Comparison of ENCODE assay signal across 1 cellular context in the genomic region with DNA sequence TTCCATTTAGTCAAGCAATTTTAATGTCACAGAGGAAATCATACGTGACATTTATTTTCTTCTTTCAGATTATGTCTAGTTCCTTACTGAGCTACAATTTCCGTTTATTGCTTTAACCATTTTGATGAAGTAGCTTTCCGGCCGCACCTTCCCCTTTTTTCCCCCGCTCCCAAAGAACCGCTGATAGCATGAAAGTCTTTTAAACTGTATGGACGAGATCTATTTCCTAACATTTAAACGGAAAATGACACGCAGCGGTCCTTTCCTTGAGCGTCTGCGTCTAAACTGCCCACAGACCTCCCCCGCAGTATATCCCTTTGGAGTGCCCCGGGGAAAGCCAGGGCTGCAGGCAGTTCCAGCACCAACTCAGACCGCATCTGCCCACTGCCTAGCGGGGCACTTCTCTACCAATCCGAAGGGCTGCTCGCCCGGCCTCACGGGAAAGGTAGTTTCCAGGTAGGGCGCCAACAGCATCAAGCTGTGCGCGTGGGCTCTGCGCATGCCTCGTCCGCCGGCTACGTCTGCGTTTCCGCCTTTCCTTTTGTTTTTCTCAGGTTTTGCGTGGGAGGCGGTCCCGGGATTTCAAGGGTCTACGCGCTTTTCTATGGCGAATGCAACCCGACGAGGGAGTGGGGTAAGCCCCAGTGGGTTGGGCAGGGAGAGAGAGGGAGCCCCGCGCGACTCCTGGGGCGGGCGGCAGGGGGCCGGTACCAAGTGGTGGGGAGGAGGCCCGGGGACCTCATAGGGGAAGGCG.
TF ChIP-seq lines count a peak whose summit lies in the region.

A gene (plus strand): TSS at position 526 of the 754 bp plus-strand sequence. CDS start 1,667 bp downstream, outside the sequence.

TF ChIP-seq in HepG2, 621 proteins besides CTCF, POLR2A, EP300 and RAD21 (continued from another document and continues in another):
- TF ChIP-seq NR2F6 (IDR thresholded peaks at IDR 0.05) (no peak), NR2F6 (CRISPR knock-in tag; IDR thresholded peaks at IDR 0.05) (no peak), ZSCAN30 (CRISPR knock-in tag; IDR thresholded peaks at IDR 0.05) (no peak), ZNF180 (CRISPR knock-in tag; IDR thresholded peaks at IDR 0.05; ENCODE audit: borderline replicate concordance, low read depth) (no peak), SP5 (CRISPR knock-in tag; IDR thresholded peaks at IDR 0.05; ENCODE audit: borderline replicate concordance, low read depth) (0 out of 2 replicates have a peak, but pooled peaks have one; percentile 16), ZNF564 (CRISPR knock-in tag; IDR thresholded peaks at IDR 0.05) (no peak), ZEB1 (IDR thresholded peaks at IDR 0.05; ENCODE audit: insufficient replicate concordance, low read depth) (no peak), PHF21A (CRISPR knock-in tag; IDR thresholded peaks at IDR 0.05) (peak; percentile 81), NFKBIZ (CRISPR knock-in tag; IDR thresholded peaks at IDR 0.05) (peak; percentile 65; the same call in 1 of the 2 replicates), TBX2 (CRISPR knock-in tag; IDR thresholded peaks at IDR 0.05; ENCODE audit: borderline replicate concordance) (peak; percentile 78; the same call in 1 of the 2 replicates), REXO4 (CRISPR knock-in tag; IDR thresholded peaks at IDR 0.05; ENCODE audit: borderline replicate concordance) (no peak), RFX3 (CRISPR knock-in tag; IDR thresholded peaks at IDR 0.05) (no peak), ZSCAN12 (CRISPR knock-in tag; IDR thresholded peaks at IDR 0.05) (no peak), SRF (IDR thresholded peaks at IDR 0.05; ENCODE audit: low read depth, low read length) (no peak), NFYB (CRISPR knock-in tag; IDR thresholded peaks at IDR 0.05) (peak; percentile 81), ZFX (CRISPR knock-in tag; IDR thresholded peaks at IDR 0.05; ENCODE audit: low read depth) (no peak), TOE1 (CRISPR knock-in tag; IDR thresholded peaks at IDR 0.05) (no peak), ZNF761 (CRISPR knock-in tag; conservative IDR thresholded peaks at IDR 0.05) (no peak), NONO (IDR thresholded peaks at IDR 0.05) (no peak), NONO (CRISPR knock-in tag; conservative IDR thresholded peaks at IDR 0.05) (no peak; the same call in 1 of the 2 replicates), IRF2 (CRISPR knock-in tag; IDR thresholded peaks at IDR 0.05) (peak; percentile 92), ZNF460 (CRISPR knock-in tag; IDR thresholded peaks at IDR 0.05; ENCODE audit: borderline replicate concordance) (peak; percentile 17; the same call in 1 of the 2 replicates), ZNF331 (CRISPR knock-in tag; IDR thresholded peaks at IDR 0.05) (peak; percentile 50; the same call in 1 of the 2 replicates), GTF2F1 (IDR thresholded peaks at IDR 0.05; ENCODE audit: low read length) (no peak), CHD4 (IDR thresholded peaks at IDR 0.05; ENCODE audit: borderline replicate concordance, low read length) (no peak), SIX4 (CRISPR knock-in tag; IDR thresholded peaks at IDR 0.05) (no peak), ZNF317 (CRISPR knock-in tag; IDR thresholded peaks at IDR 0.05) (no peak), FOXP1 (IDR thresholded peaks at IDR 0.05) (no peak), FOXP1 (CRISPR knock-in tag; IDR thresholded peaks at IDR 0.05) (0 out of 2 replicates have a peak, but pooled peaks have one; percentile 6), ZNF614 (CRISPR knock-in tag; IDR thresholded peaks at IDR 0.05; ENCODE audit: borderline replicate concordance) (peak; percentile 45)
- TF ChIP-seq, protein P1, sequence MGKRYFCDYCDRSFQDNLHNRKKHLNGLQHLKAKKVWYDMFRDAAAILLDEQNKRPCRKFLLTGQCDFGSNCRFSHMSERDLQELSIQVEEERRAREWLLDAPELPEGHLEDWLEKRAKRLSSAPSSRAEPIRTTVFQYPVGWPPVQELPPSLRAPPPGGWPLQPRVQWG (CRISPR knock-in tag; IDR thresholded peaks at IDR 0.05; ENCODE audit: borderline replicate concordance, low read depth): no peak
- TF ChIP-seq, protein P2, sequence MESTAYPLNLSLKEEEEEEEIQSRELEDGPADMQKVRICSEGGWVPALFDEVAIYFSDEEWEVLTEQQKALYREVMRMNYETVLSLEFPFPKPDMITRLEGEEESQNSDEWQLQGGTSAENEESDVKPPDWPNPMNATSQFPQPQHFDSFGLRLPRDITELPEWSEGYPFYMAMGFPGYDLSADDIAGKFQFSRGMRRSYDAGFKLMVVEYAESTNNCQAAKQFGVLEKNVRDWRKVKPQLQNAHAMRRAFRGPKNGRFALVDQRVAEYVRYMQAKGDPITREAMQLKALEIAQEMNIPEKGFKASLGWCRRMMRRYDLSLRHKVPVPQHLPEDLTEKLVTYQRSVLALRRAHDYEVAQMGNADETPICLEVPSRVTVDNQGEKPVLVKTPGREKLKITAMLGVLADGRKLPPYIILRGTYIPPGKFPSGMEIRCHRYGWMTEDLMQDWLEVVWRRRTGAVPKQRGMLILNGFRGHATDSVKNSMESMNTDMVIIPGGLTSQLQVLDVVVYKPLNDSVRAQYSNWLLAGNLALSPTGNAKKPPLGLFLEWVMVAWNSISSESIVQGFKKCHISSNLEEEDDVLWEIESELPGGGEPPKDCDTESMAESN (CRISPR knock-in tag; conservative IDR thresholded peaks at IDR 0.05): no peak; the same call in 1 of the 2 replicates
- TF ChIP-seq, protein P3, sequence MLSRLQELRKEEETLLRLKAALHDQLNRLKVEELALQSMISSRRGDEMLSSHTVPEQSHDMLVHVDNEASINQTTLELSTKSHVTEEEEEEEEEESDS (CRISPR knock-in tag; IDR thresholded peaks at IDR 0.05; ENCODE audit: borderline replicate concordance): no peak
- TF ChIP-seq, protein P4, sequence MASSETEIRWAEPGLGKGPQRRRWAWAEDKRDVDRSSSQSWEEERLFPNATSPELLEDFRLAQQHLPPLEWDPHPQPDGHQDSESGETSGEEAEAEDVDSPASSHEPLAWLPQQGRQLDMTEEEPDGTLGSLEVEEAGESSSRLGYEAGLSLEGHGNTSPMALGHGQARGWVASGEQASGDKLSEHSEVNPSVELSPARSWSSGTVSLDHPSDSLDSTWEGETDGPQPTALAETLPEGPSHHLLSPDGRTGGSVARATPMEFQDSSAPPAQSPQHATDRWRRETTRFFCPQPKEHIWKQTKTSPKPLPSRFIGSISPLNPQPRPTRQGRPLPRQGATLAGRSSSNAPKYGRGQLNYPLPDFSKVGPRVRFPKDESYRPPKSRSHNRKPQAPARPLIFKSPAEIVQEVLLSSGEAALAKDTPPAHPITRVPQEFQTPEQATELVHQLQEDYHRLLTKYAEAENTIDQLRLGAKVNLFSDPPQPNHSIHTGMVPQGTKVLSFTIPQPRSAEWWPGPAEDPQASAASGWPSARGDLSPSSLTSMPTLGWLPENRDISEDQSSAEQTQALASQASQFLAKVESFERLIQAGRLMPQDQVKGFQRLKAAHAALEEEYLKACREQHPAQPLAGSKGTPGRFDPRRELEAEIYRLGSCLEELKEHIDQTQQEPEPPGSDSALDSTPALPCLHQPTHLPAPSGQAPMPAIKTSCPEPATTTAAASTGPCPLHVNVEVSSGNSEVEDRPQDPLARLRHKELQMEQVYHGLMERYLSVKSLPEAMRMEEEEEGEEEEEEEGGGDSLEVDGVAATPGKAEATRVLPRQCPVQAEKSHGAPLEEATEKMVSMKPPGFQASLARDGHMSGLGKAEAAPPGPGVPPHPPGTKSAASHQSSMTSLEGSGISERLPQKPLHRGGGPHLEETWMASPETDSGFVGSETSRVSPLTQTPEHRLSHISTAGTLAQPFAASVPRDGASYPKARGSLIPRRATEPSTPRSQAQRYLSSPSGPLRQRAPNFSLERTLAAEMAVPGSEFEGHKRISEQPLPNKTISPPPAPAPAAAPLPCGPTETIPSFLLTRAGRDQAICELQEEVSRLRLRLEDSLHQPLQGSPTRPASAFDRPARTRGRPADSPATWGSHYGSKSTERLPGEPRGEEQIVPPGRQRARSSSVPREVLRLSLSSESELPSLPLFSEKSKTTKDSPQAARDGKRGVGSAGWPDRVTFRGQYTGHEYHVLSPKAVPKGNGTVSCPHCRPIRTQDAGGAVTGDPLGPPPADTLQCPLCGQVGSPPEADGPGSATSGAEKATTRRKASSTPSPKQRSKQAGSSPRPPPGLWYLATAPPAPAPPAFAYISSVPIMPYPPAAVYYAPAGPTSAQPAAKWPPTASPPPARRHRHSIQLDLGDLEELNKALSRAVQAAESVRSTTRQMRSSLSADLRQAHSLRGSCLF (CRISPR knock-in tag; IDR thresholded peaks at IDR 0.05; ENCODE audit: borderline replicate concordance): no peak
- TF ChIP-seq, protein P5, sequence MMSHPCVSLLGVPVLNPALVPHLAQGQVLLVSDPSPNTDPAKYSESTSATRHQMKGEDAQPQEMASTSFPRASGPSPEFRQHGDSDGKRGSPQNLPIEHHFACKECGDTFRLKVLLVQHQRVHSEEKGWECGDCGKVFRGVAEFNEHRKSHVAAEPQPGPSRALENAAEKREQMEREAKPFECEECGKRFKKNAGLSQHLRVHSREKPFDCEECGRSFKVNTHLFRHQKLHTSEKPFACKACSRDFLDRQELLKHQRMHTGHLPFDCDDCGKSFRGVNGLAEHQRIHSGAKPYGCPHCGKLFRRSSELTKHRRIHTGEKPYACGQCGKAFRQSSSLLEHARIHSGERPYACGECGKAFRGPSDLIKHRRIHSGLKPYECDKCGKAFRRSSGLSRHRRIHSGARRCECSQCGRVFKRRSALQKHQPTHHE (CRISPR knock-in tag; IDR thresholded peaks at IDR 0.05; ENCODE audit: borderline replicate concordance): no peak; the same call in 1 of the 2 replicates
- TF ChIP-seq, protein P6, sequence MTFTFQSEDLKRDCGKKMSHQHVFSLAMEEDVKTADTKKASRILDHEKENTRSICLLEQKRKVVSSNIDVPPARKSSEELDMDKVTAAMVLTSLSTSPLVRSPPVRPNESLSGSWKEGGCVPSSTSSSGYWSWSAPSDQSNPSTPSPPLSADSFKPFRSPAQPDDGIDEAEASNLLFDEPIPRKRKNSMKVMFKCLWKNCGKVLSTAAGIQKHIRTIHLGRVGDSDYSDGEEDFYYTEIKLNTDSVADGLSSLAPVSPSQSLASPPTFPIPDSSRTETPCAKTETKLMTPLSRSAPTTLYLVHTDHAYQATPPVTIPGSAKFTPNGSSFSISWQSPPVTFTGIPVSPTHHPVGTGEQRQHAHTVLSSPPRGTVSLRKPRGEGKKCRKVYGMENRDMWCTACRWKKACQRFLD (CRISPR knock-in tag; IDR thresholded peaks at IDR 0.05; ENCODE audit: borderline replicate concordance): no peak
- TF ChIP-seq, protein P7, sequence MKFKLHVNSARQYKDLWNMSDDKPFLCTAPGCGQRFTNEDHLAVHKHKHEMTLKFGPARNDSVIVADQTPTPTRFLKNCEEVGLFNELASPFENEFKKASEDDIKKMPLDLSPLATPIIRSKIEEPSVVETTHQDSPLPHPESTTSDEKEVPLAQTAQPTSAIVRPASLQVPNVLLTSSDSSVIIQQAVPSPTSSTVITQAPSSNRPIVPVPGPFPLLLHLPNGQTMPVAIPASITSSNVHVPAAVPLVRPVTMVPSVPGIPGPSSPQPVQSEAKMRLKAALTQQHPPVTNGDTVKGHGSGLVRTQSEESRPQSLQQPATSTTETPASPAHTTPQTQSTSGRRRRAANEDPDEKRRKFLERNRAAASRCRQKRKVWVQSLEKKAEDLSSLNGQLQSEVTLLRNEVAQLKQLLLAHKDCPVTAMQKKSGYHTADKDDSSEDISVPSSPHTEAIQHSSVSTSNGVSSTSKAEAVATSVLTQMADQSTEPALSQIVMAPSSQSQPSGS (CRISPR knock-in tag; IDR thresholded peaks at IDR 0.05): peak; percentile 73
- TF ChIP-seq, protein P8, sequence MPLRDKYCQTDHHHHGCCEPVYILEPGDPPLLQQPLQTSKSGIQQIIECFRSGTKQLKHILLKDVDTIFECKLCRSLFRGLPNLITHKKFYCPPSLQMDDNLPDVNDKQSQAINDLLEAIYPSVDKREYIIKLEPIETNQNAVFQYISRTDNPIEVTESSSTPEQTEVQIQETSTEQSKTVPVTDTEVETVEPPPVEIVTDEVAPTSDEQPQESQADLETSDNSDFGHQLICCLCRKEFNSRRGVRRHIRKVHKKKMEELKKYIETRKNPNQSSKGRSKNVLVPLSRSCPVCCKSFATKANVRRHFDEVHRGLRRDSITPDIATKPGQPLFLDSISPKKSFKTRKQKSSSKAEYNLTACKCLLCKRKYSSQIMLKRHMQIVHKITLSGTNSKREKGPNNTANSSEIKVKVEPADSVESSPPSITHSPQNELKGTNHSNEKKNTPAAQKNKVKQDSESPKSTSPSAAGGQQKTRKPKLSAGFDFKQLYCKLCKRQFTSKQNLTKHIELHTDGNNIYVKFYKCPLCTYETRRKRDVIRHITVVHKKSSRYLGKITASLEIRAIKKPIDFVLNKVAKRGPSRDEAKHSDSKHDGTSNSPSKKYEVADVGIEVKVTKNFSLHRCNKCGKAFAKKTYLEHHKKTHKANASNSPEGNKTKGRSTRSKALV (CRISPR knock-in tag; IDR thresholded peaks at IDR 0.05): no peak
- TF ChIP-seq, protein P9, sequence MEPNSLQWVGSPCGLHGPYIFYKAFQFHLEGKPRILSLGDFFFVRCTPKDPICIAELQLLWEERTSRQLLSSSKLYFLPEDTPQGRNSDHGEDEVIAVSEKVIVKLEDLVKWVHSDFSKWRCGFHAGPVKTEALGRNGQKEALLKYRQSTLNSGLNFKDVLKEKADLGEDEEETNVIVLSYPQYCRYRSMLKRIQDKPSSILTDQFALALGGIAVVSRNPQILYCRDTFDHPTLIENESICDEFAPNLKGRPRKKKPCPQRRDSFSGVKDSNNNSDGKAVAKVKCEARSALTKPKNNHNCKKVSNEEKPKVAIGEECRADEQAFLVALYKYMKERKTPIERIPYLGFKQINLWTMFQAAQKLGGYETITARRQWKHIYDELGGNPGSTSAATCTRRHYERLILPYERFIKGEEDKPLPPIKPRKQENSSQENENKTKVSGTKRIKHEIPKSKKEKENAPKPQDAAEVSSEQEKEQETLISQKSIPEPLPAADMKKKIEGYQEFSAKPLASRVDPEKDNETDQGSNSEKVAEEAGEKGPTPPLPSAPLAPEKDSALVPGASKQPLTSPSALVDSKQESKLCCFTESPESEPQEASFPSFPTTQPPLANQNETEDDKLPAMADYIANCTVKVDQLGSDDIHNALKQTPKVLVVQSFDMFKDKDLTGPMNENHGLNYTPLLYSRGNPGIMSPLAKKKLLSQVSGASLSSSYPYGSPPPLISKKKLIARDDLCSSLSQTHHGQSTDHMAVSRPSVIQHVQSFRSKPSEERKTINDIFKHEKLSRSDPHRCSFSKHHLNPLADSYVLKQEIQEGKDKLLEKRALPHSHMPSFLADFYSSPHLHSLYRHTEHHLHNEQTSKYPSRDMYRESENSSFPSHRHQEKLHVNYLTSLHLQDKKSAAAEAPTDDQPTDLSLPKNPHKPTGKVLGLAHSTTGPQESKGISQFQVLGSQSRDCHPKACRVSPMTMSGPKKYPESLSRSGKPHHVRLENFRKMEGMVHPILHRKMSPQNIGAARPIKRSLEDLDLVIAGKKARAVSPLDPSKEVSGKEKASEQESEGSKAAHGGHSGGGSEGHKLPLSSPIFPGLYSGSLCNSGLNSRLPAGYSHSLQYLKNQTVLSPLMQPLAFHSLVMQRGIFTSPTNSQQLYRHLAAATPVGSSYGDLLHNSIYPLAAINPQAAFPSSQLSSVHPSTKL (CRISPR knock-in tag; IDR thresholded peaks at IDR 0.05): peak; percentile 28; the same call in 1 of the 2 replicates
